In genomic region chr22:24725736-24726135, GRCh38 we compare ENCODE assay signal across 28 cellular contexts. TPM values are rescaled to one million over a fixed set of nuclear protein-coding genes. Genes with fewer than 3 reads are reported as not detected.
"Had no signal": no experiment of that assay in that cellular context is flagged by ENCODE, and none has a peak within 500 bp of the region (broad histone marks: within the 10 kb centered on the region; RNA-seq: fewer than 3 reads in every experiment).

No MANE protein-coding gene starts in this region.

- DNase-seq: activated CD4-positive, alpha-beta T cell treated with anti-CD3 and anti-CD28 coated beads for 4 hours; activated CD4-positive, alpha-beta T cell treated with anti-CD3 and anti-CD28 coated beads, Interleukin-2, amount 50 U/mL, for 4 hours; activated CD8-positive, alpha-beta memory T cell treated with anti-CD3 and anti-CD28 coated beads, Interleukin-2, amount 10 ng/mL, durations not matched to agents 7 days and 5 days; activated effector memory CD4-positive, alpha-beta T cell treated with Interleukin-2 at 50 U/mL for 16 hours; activated naive CD4-positive, alpha-beta T cell; activated T-cell treated with anti-CD3 and anti-CD28 coated beads, Interleukin-2, amount 50 U/mL, for 24 hours; amniotic stem cell; body of pancreas; central memory CD4-positive, alpha-beta T cell; Kasumi-1; NCI-H1105 treated with DMSO at 0.1 percent for 48 hours; NCI-H1436 treated with DMSO at 0.1 percent for 48 hours; NCI-H187; NCI-H2081; NCI-H524 treated with DMSO at 0.1 percent for 48 hours; NCI-H774; NK-92 treated with Interleukin-12 subunit alpha and Interleukin-12 subunit beta, amount 100 ng/mL, for 24 hours; Peyer's patch; Right ventricle myocardium superior had no signal

- H3K4me1 Mint-ChIP-seq: activated CD8-positive, alpha-beta memory T cell treated with anti-CD3 and anti-CD28 coated beads, Interleukin-2, amount 10 ng/mL, durations not matched to agents 7 days and 5 days; activated naive CD4-positive, alpha-beta T cell treated with anti-CD3 and anti-CD28 coated beads, Interleukin-2, amount 50 U/mL, for 24 hours had no signal

- H3K27me3 ChIP-seq: ascending aorta, body of pancreas, Peyer's patch had no signal

- H3K27ac Mint-ChIP-seq: activated CD8-positive, alpha-beta memory T cell treated with anti-CD3 and anti-CD28 coated beads, Interleukin-2, amount 10 ng/mL, durations not matched to agents 7 days and 5 days; activated naive CD4-positive, alpha-beta T cell treated with anti-CD3 and anti-CD28 coated beads, Interleukin-2, amount 50 U/mL, for 24 hours; activated T-cell treated with anti-CD3 and anti-CD28 coated beads, Interleukin-2, amount 50 U/mL, for 24 hours; activated T-helper 1 cell treated with anti-CD3 and anti-CD28 coated beads, Interleukin-12 subunit alpha, Interleukin-12 subunit beta, Interleukin-2, Interleukin-4 antibody, amounts not matched to agents 30 ng/mL and 10 ng/mL and 1 ng/mL, durations not matched to agents 14 hours and 24 hours and 36 hours; T-helper 1 cell treated with Interleukin-12 subunit alpha and Interleukin-12 subunit beta and Interleukin-4 antibody, amounts not matched to agents 30 μg/mL and 1 μg/mL, for 36 hours had no signal

- H3K9me3 Mint-ChIP-seq: activated naive CD4-positive, alpha-beta T cell treated with anti-CD3 and anti-CD28 coated beads, Interleukin-2, amount 50 U/mL, for 24 hours; activated T-cell treated with anti-CD3 and anti-CD28 coated beads, Interleukin-2, amount 50 U/mL, for 24 hours; activated T-helper 1 cell treated with anti-CD3 and anti-CD28 coated beads, Interleukin-12 subunit alpha, Interleukin-12 subunit beta, Interleukin-2, Interleukin-4 antibody, amounts not matched to agents 30 ng/mL and 10 ng/mL and 1 ng/mL, durations not matched to agents 14 hours and 24 hours and 36 hours; T-helper 1 cell treated with Interleukin-12 subunit alpha and Interleukin-12 subunit beta and Interleukin-4 antibody, amounts not matched to agents 30 μg/mL and 1 μg/mL, for 36 hours had no signal

- H3K4me1 ChIP-seq: Peyer's patch had no signal

- H3K9me3 ChIP-seq: ascending aorta, body of pancreas, Peyer's patch had no signal

- H3K27ac ChIP-seq: ascending aorta, body of pancreas, Peyer's patch, RWPE1 had no signal

- H3K4me3 ChIP-seq: ascending aorta, body of pancreas, Peyer's patch had no signal

- H3K36me3 Mint-ChIP-seq: activated CD8-positive, alpha-beta memory T cell treated with anti-CD3 and anti-CD28 coated beads, Interleukin-2, amount 10 ng/mL, durations not matched to agents 7 days and 5 days; activated naive CD4-positive, alpha-beta T cell treated with anti-CD3 and anti-CD28 coated beads, Interleukin-2, amount 50 U/mL, for 24 hours had no signal

- H3K36me3 ChIP-seq: ascending aorta, Peyer's patch had no signal

- ATAC-seq: activated CD4-positive, CD25-positive, alpha-beta regulatory T cell treated with anti-CD3 and anti-CD28 coated beads, Interleukin-2, amount 50 U/mL, for 24 hours; activated CD8-positive, alpha-beta memory T cell treated with anti-CD3 and anti-CD28 coated beads, Interleukin-2, amount 10 ng/mL, durations not matched to agents 7 days and 5 days; body of pancreas had no signal

- H3K4me3 Mint-ChIP-seq: activated CD8-positive, alpha-beta memory T cell treated with anti-CD3 and anti-CD28 coated beads, Interleukin-2, amount 10 ng/mL, durations not matched to agents 7 days and 5 days; activated naive CD4-positive, alpha-beta T cell treated with anti-CD3 and anti-CD28 coated beads, Interleukin-2, amount 50 U/mL, for 24 hours; activated T-cell treated with anti-CD3 and anti-CD28 coated beads, Interleukin-2, amount 50 U/mL, for 24 hours; activated T-helper 1 cell treated with anti-CD3 and anti-CD28 coated beads, Interleukin-12 subunit alpha, Interleukin-12 subunit beta, Interleukin-2, Interleukin-4 antibody, amounts not matched to agents 30 ng/mL and 10 ng/mL and 1 ng/mL, durations not matched to agents 14 hours and 24 hours and 36 hours; T-helper 1 cell treated with Interleukin-12 subunit alpha and Interleukin-12 subunit beta and Interleukin-4 antibody, amounts not matched to agents 30 μg/mL and 1 μg/mL, for 36 hours had no signal

RNA-seq across cellular contexts. Expression of gene PIWIL3, which starts 48.8 kb away (rescaled TPM):
- total RNA-seq: activated CD8-positive, alpha-beta memory T cell treated with anti-CD3 and anti-CD28 coated beads, Interleukin-2, amount 10 ng/mL, durations not matched to agents 7 days and 5 days; activated T-helper 1 cell treated with anti-CD3 and anti-CD28 coated beads, Interleukin-12 subunit alpha, Interleukin-12 subunit beta, Interleukin-2, Interleukin-4 antibody, amounts not matched to agents 30 ng/mL and 10 ng/mL and 1 ng/mL, durations not matched to agents 14 hours and 24 hours and 36 hours; ascending aorta; body of pancreas; bronchial epithelial cell; chondrocyte; Peyer's patch; Right ventricle myocardium superior; SK-MEL-5 had no signal
